14 cellular contexts compared by ENCODE assay signal in the genomic region with DNA sequence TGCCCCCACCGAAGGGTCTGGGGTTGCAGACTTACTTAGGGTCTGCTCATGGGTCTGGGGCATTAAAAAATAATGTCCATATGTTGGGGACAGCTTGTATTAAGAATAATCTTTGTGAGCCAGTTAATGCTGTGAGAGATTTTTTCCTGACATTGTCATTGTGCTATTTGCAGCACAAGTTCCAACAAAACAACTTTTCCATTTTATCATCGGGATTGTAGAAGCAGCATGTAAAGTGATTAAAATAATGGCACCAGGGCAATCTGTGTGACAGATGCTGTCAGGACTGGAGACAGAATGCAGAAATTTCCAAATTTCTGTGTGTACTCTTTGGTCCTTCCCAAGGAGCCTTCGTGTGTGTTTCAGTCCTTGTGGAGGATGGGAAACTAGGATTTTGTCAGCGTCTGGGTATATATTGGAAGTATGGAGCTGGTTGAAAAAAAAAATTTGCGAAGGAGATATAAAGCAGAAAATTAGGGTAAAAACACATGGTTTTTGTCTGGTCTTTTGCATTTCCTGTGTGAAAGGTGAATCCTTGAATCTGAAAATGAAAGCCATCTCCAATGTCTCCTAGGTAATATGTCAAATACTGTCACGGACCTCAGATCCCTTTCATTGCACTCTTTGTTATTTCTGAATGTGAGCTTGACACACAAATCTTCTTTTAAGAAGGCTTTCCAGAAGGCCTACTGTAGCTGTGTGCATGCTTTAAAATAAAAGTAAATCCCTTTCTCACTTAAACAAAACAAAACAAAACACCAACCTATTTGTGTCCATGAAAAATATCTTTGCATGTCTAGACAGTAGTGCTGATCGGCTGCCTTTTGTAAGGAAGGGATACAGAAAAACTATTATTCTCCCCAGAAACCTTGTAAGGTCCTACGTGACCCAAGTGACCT.
DNase-seq lines count a peak whose midpoint lies in the region; ATAC-seq, FAIRE-seq and TF ChIP-seq lines count a peak whose summit lies in the region.
"Had no signal": no experiment of that assay in that cellular context is flagged by ENCODE, and none has a peak within 500 bp of the region (broad histone marks: within the 10 kb centered on the region; RNA-seq: fewer than 3 reads in every experiment).

No MANE protein-coding gene starts in this region.

- H3K27ac ChIP-seq in HUES6 (ENCODE audit: low read depth, low read length) (peak overlapping the region; percentile 0; the same call in 1 of the 2 replicates), astrocyte (ENCODE audit: low read depth, low read length) (no peak overlapping the region), spleen (peak overlapping the region in 7 of 8 donors; percentile 46 to 72 (median 66))
- H3K27ac ChIP-seq: cardiac muscle cell had no signal

- no peak for TF ChIP-seq CTCF in astrocyte (IDR thresholded peaks at IDR 0.05; ENCODE audit: insufficient read depth, low read depth, low read length)
- no peak for TF ChIP-seq CTCF in spleen (IDR thresholded peaks at IDR 0.05 in 8 of 11, conservative IDR thresholded peaks at IDR 0.05 in 3 of 11)
- TF ChIP-seq CTCF in GM20000 (IDR thresholded peaks at IDR 0.05; ENCODE audit: extremely low read depth, missing control alignments) = no peak

- no peak overlapping the region for H3K4me3 Mint-ChIP-seq in astrocyte (ENCODE audit: unreplicated experiment)
- H3K4me3 Mint-ChIP-seq: activated CD8-positive, alpha-beta T cell treated with anti-CD3 and anti-CD28 coated beads, Interleukin-2, amount 10 ng/mL, durations not matched to agents 7 days and 5 days; CD8-positive, alpha-beta T cell; stimulated activated naive CD8-positive, alpha-beta T cell treated with anti-CD3 and anti-CD28 coated beads, Interleukin-15, amount 100 ng/mL, for 72 hours had no signal

- peaks cover 30% of the 10 kb centered on the region for H3K4me1 Mint-ChIP-seq in astrocyte (ENCODE audit: low read depth, unreplicated experiment)
- H3K4me1 Mint-ChIP-seq: stimulated activated naive CD8-positive, alpha-beta T cell treated with anti-CD3 and anti-CD28 coated beads, Interleukin-15, amount 100 ng/mL, for 72 hours had no signal

- no peaks in the 10 kb centered on the region for H3K36me3 Mint-ChIP-seq in astrocyte (ENCODE audit: low read depth, unreplicated experiment)
- H3K36me3 Mint-ChIP-seq: CD8-positive, alpha-beta T cell had no signal

- ATAC-seq in GM18502 (IDR thresholded peaks at IDR 0.05; ENCODE audit: poor library complexity, unreplicated experiment) = no peak
- ATAC-seq: activated CD8-positive, alpha-beta T cell treated with anti-CD3 and anti-CD28 coated beads, Interleukin-2, amount 10 ng/mL, durations not matched to agents 7 days and 5 days; CD8-positive, alpha-beta T cell; stimulated activated naive CD8-positive, alpha-beta T cell treated with anti-CD3 and anti-CD28 coated beads, Interleukin-15, amount 100 ng/mL, for 72 hours had no signal

- H3K4me1 ChIP-seq in HUES6 (ENCODE audit: control insufficient read depth, insufficient read depth, low read length) (peaks cover 49% of the 10 kb centered on the region), astrocyte (ENCODE audit: insufficient read depth, low read length) (peaks cover 7% of the 10 kb centered on the region), spleen (peaks cover 0 to 25% (median 1%) of the 10 kb centered on the region in 6 donors)

- no peak for DNase-seq in astrocyte (ENCODE audit: low read depth)
- no peak for DNase-seq in spleen
- no peak for DNase-seq in GM20000 (ENCODE audit: low spot score)
- DNase-seq in SW 1271 (lab: John Stamatoyannopoulos, UW) = no peak
- DNase-seq: activated CD8-positive, alpha-beta T cell treated with anti-CD3 and anti-CD28 coated beads, Interleukin-2, amount 10 ng/mL, durations not matched to agents 7 days and 5 days; activated naive CD4-positive, alpha-beta T cell; CD8-positive, alpha-beta T cell; GF-D8; HCEC 1CT; stimulated activated naive CD8-positive, alpha-beta T cell treated with anti-CD3 and anti-CD28 coated beads, Interleukin-15, amount 100 ng/mL, for 72 hours had no signal

- H3K4me2 ChIP-seq in astrocyte (ENCODE audit: low read length) = peak overlapping the region; percentile 24

- no peaks in the 10 kb centered on the region for H3K9me3 Mint-ChIP-seq in astrocyte (ENCODE audit: unreplicated experiment)
- H3K9me3 Mint-ChIP-seq: CD8-positive, alpha-beta T cell; stimulated activated naive CD8-positive, alpha-beta T cell treated with anti-CD3 and anti-CD28 coated beads, Interleukin-15, amount 100 ng/mL, for 72 hours had no signal

- no peaks in the 10 kb centered on the region for H3K27me3 ChIP-seq in HUES6 (ENCODE audit: control insufficient read depth, insufficient read depth, low read length)
- H3K27me3 ChIP-seq in astrocyte (ENCODE audit: insufficient read depth, low read length) = no peaks in the 10 kb centered on the region
- H3K27me3 ChIP-seq in spleen (replicated peaks in 1 of 7) = peaks cover 0 to 6% (median 0%) of the 10 kb centered on the region in 7 donors

- H3K9ac ChIP-seq in HUES6 (ENCODE audit: low read length) = no peak overlapping the region
- H3K9ac ChIP-seq in astrocyte (ENCODE audit: low read length) = no peak overlapping the region

- H3K36me3 ChIP-seq in HUES6 (ENCODE audit: control insufficient read depth, insufficient read depth, low read length) (no peaks in the 10 kb centered on the region), astrocyte (ENCODE audit: insufficient read depth, low read length) (no peaks in the 10 kb centered on the region), spleen (no peaks in the 10 kb centered on the region)
- H3K36me3 ChIP-seq: cardiac muscle cell had no signal

- H4K20me1 ChIP-seq in astrocyte (ENCODE audit: insufficient read depth, low read length) = no peaks in the 10 kb centered on the region

- H3K27me3 Mint-ChIP-seq in astrocyte (ENCODE audit: low read depth, unreplicated experiment) = no peaks in the 10 kb centered on the region
- H3K27me3 Mint-ChIP-seq: stimulated activated naive CD8-positive, alpha-beta T cell treated with anti-CD3 and anti-CD28 coated beads, Interleukin-15, amount 100 ng/mL, for 72 hours had no signal

- WGBS in spleen, 5 donors = 62 to 74% (median 73%) methylated on average over 8 of the region's 8 CpGs

- TF ChIP-seq POLR2A in spleen (IDR thresholded peaks at IDR 0.05) = no peak

- FAIRE-seq in astrocyte (lab: Jason Lieb, UNC) (no peak), islet of Langerhans (lab: Jason Lieb, UNC) (peak; percentile 82)

- H3K79me2 ChIP-seq in astrocyte (ENCODE audit: insufficient read depth, low read length) = no peaks in the 10 kb centered on the region

- intact Hi-C loops in spleen (cut with DNase I; ENCODE audit: low total_unique reads) = no loop called here

- H3K4me3 ChIP-seq in HUES6 (ENCODE audit: low read depth, low read length) = no peak overlapping the region
- no peak overlapping the region for H3K4me3 ChIP-seq in astrocyte (ENCODE audit: insufficient read depth, low read depth, low read length)
- H3K4me3 ChIP-seq in spleen = no peak overlapping the region
- H3K4me3 ChIP-seq: cardiac muscle cell had no signal

- no peak overlapping the region for H2AFZ ChIP-seq in astrocyte (ENCODE audit: low read depth, low read length)

- no peak overlapping the region for H3K27ac Mint-ChIP-seq in astrocyte (ENCODE audit: unreplicated experiment)
- H3K27ac Mint-ChIP-seq: activated CD8-positive, alpha-beta T cell treated with anti-CD3 and anti-CD28 coated beads, Interleukin-2, amount 10 ng/mL, durations not matched to agents 7 days and 5 days; CD8-positive, alpha-beta T cell; stimulated activated naive CD8-positive, alpha-beta T cell treated with anti-CD3 and anti-CD28 coated beads, Interleukin-15, amount 100 ng/mL, for 72 hours had no signal

- peaks cover 4% of the 10 kb centered on the region; the same call in 1 of the 2 replicates for H3K9me3 ChIP-seq in HUES6 (ENCODE audit: control insufficient read depth, insufficient read depth, low read depth, low read length)
- H3K9me3 ChIP-seq in astrocyte (ENCODE audit: insufficient read depth, low read depth, low read length) = no peaks in the 10 kb centered on the region
- H3K9me3 ChIP-seq in spleen = no peaks in the 10 kb centered on the region
